In the genomic region with DNA sequence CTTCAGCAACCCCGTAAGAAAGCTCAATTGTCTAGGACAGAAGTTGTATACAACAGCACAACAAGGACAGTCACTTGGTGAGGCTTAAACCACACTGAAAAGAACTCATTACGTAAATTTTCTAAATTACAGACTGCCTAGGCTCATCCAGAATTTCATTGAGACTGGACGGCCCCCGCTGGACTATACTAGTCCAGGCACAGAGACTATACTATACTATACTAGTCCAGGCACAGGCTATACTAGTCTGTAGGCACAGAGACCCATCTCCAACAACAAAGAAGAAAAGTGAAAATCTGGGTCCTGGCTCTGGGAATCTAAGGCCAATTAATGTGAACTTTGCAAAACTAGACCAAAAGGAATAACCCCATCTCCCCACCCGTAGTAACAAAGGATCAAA, we compare ENCODE assay signal across 9 cellular contexts. TPM values are rescaled to one million over a fixed set of nuclear protein-coding genes. Genes with fewer than 3 reads are reported as not detected.
DNase-seq lines count a peak whose midpoint lies in the region; ATAC-seq and TF ChIP-seq lines count a peak whose summit lies in the region.
"Had no signal": no experiment of that assay in that cellular context is flagged by ENCODE, and none has a peak within 500 bp of the region (broad histone marks: within the 10 kb centered on the region; RNA-seq: fewer than 3 reads in every experiment).

No MANE protein-coding gene starts in this region.

- no peak for ATAC-seq in HG02571 (IDR thresholded peaks at IDR 0.05; ENCODE audit: unreplicated experiment)

- no peaks in the 10 kb centered on the region for H3F3A ChIP-seq in Loucy (ENCODE audit: low read depth)

- H3K27me3 Mint-ChIP-seq in nephron (ENCODE audit: low read depth): no peaks in the 10 kb centered on the region

- H3K4me3 ChIP-seq in Loucy (ENCODE audit: low read length, poor library complexity, severe bottlenecking) (peak overlapping the region; percentile 97), duodenal mucosa (ENCODE audit: low read depth in 1 of 2, low read length in 2 of 2) (peak overlapping the region; percentile 87 to 91)

- no peaks in the 10 kb centered on the region for H3K36me3 ChIP-seq in Loucy (ENCODE audit: insufficient read depth, low read length)
- peaks cover 12 to 23% of the 10 kb centered on the region in 2 donors for H3K36me3 ChIP-seq in duodenal mucosa (ENCODE audit: control insufficient read depth in 1 of 2, insufficient read depth in 2 of 2, low read length in 2 of 2)

- no peaks in the 10 kb centered on the region for H3K9me2 ChIP-seq in Loucy (replicated peaks; ENCODE audit: low read depth, low read length)

- H2AFZ ChIP-seq in Loucy (ENCODE audit: low read length): peak overlapping the region; percentile 99

- peak overlapping the region; percentile 90 for H3K9ac ChIP-seq in Loucy (ENCODE audit: low read depth, low read length, poor library complexity, severe bottlenecking)
- H3K9ac ChIP-seq in duodenal mucosa (ENCODE audit: low read depth in 1 of 2, low read length in 2 of 2): peak overlapping the region; percentile 54 to 79

- peaks cover 27% of the 10 kb centered on the region for H3K4me1 Mint-ChIP-seq in nephron

- no peak for DNase-seq in iPS-NIHi7 (ENCODE audit: extremely low spot score)
- no peak for DNase-seq in mesenteric fat pad (ENCODE audit: low spot score)
- no peak for DNase-seq in amygdala (lab: John Stamatoyannopoulos, UW)

- H3K27ac ChIP-seq in C4-2B: peak overlapping the region; percentile 86
- no peak overlapping the region for H3K27ac ChIP-seq in duodenal mucosa (ENCODE audit: low read depth, low read length)

- H3K36me3 Mint-ChIP-seq in nephron (ENCODE audit: low read depth): peaks cover 54% of the 10 kb centered on the region

- peak overlapping the region; percentile 91 to 97 (median 93) for H3K27ac Mint-ChIP-seq in nephron

- TF ChIP-seq CTCF in C4-2B (conservative IDR thresholded peaks at IDR 0.05): no peak
- TF ChIP-seq CTCF in Loucy (conservative IDR thresholded peaks at IDR 0.05; ENCODE audit: low read length): no peak
- no peak for TF ChIP-seq CTCF in nephron (IDR thresholded peaks at IDR 0.05; ENCODE audit: unreplicated experiment in 3 of 3)

- H3K9me3 Mint-ChIP-seq in nephron: peaks cover 22% of the 10 kb centered on the region

- H4K20me1 ChIP-seq in Loucy (ENCODE audit: insufficient read depth, low read length, poor library complexity, severe bottlenecking): no peaks in the 10 kb centered on the region

- H3K79me2 ChIP-seq in Loucy (ENCODE audit: insufficient read depth, low read length): peaks cover 45% of the 10 kb centered on the region

- H3K4me3 Mint-ChIP-seq in nephron: peak overlapping the region; percentile 94 to 95 (median 94)

- H3K4me1 ChIP-seq in Loucy (ENCODE audit: insufficient read depth, low read length, poor library complexity, severe bottlenecking) (peaks cover 16% of the 10 kb centered on the region), duodenal mucosa (ENCODE audit: control insufficient read depth in 1 of 2, insufficient read depth in 2 of 2, low read length in 2 of 2) (peaks cover 9 to 15% of the 10 kb centered on the region in 2 donors)

- H3K9me3 ChIP-seq in Loucy (ENCODE audit: insufficient read depth, low read depth, low read length): no peaks in the 10 kb centered on the region
- peaks cover 25 to 48% of the 10 kb centered on the region in 2 donors for H3K9me3 ChIP-seq in duodenal mucosa (ENCODE audit: control insufficient read depth in 1 of 2, low read length in 2 of 2)

- no peaks in the 10 kb centered on the region for H3K27me3 ChIP-seq in Loucy (ENCODE audit: insufficient read depth, low read length, poor library complexity, severe bottlenecking)
- no peaks in the 10 kb centered on the region for H3K27me3 ChIP-seq in duodenal mucosa (ENCODE audit: control insufficient read depth in 1 of 2, insufficient read depth in 2 of 2, low read length in 2 of 2)

- peak overlapping the region; percentile 98 for H3K4me2 ChIP-seq in Loucy (ENCODE audit: low read depth, low read length, poor library complexity, severe bottlenecking)

RNA-seq across cellular contexts. Expression of gene ZNF816, which starts 0.7 kb away (rescaled TPM):
- total RNA-seq in mesenteric fat pad: 4.8 TPM

RNA-seq across cellular contexts. Expression of gene ZNF888, which starts 38.8 kb away (rescaled TPM):
- 2.6 TPM for total RNA-seq in mesenteric fat pad

RNA-seq across cellular contexts. Expression of gene ERVV-1, which starts 51.7 kb away (rescaled TPM):
- total RNA-seq in mesenteric fat pad: not detected
- total RNA-seq: myocyte had no signal
